Comparison of ENCODE assay signal across 11 cellular contexts in the genomic region with DNA sequence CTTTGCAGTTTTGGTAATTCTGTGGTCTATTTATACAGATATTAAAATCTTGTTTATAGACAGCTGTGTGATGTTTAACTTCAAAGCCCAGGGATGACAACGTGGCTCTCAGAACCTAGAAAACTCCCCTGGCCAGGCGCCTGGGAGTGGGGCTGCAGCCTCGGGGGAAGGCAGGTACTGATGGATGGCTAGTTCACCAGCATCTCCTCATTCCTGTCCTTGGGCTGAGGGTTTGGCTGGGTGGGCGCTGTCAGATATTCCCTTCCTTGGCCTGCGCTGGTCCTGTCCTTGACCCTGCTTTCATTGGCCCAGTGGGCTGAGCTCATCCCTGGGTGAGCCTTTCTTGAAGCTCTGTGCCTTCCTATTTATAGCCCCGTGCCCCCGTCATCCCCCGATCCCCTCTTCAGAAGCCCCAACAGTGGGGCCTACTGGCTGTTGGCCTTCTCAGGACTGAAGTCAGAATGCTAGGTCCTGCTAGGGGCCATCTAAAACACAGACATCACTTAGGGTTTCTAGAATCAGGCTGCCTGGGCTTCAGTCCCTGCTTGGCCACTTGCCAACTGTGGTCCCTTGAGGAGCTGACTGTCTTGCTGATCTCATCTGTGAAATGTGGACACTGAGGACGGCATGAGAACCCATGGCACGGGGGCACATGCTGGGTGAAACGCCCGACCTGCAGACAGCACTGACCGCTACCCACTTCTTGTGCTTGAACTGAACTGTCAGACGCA. TPM values are rescaled to one million over a fixed set of nuclear protein-coding genes. Genes with fewer than 3 reads are reported as not detected.
DNase-seq lines count a peak whose midpoint lies in the region; ATAC-seq and TF ChIP-seq lines count a peak whose summit lies in the region.
"Had no signal": no experiment of that assay in that cellular context is flagged by ENCODE, and none has a peak within 500 bp of the region (broad histone marks: within the 10 kb centered on the region; RNA-seq: fewer than 3 reads in every experiment).

No MANE protein-coding gene starts in this region.

- no peaks in the 10 kb centered on the region for H3K79me2 ChIP-seq in PC-3 (ENCODE audit: low read length)

- H3K27ac ChIP-seq in PC-3 (ENCODE audit: low read length), result no peak overlapping the region

- peaks cover 55 to 84% of the 10 kb centered on the region in 2 donors for H3K36me3 Mint-ChIP-seq in CD14-positive monocyte
- peaks cover 9% of the 10 kb centered on the region for H3K36me3 Mint-ChIP-seq in progenitor cell of endocrine pancreas (ENCODE audit: insufficient read depth)

- H3K27ac Mint-ChIP-seq in CD14-positive monocyte, result peak overlapping the region in 1 of 7 donors; percentile 48
- peak overlapping the region; percentile 33 for H3K27ac Mint-ChIP-seq in progenitor cell of endocrine pancreas
- H3K27ac Mint-ChIP-seq: dendritic cell treated with granulocyte-macrophage colony-stimulating factor and Interleukin-4, amounts not matched to agents 40 ng/mL and 50 ng/mL, for 4 days had no signal

- CTCF ChIA-PET in PC-3 (lab: Charles Lee), result no interaction called here

- H2AFZ ChIP-seq in PC-3 (ENCODE audit: low read length), result no peak overlapping the region

- DNase-seq in CD14-positive monocyte (ENCODE audit: low spot score) (no peak), PC-3 (no peak), fibroblast of peridontal ligament (ENCODE audit: extremely low read depth) (peak; percentile 19), progenitor cell of endocrine pancreas (ENCODE audit: low spot score, unreplicated experiment) (no peak), NCI-H146 treated with DMSO at 0.1 percent for 48 hours (lab: John Stamatoyannopoulos, UW; ENCODE audit: unreplicated experiment) (no peak), GM20000 (ENCODE audit: low spot score) (no peak), HK-2 (ENCODE audit: unreplicated experiment) (no peak), NCI-H1105 (lab: John Stamatoyannopoulos, UW) (no peak)

- H3K27me3 Mint-ChIP-seq in CD14-positive monocyte (ENCODE audit: low read depth in 3 of 3) (peaks cover 0 to 2% (median 0%) of the 10 kb centered on the region in 3 donors), progenitor cell of endocrine pancreas (no peaks in the 10 kb centered on the region)
- H3K27me3 Mint-ChIP-seq: CD4-positive, CD25-positive, alpha-beta regulatory T cell; dendritic cell treated with granulocyte-macrophage colony-stimulating factor and Interleukin-4, amounts not matched to agents 40 ng/mL and 50 ng/mL, for 4 days had no signal

- H3K4me1 ChIP-seq in PC-3 (ENCODE audit: insufficient read depth, low read length), result no peaks in the 10 kb centered on the region

- BruUV-seq in PC-3 (replicated peaks; lab: Mats Ljungman, UMichigan), result no TSS peak

- H3K27me3 ChIP-seq in PC-3 (ENCODE audit: low read length), result no peaks in the 10 kb centered on the region

- intact Hi-C loops in CD14-positive monocyte (cut with micrococcal nuclease) (no loop called here), PC-3 (cut with micrococcal nuclease) (no loop called here)

- H3K9ac ChIP-seq in PC-3 (ENCODE audit: low read length), result no peak overlapping the region

- H3F3A ChIP-seq in PC-3 (ENCODE audit: low read length, unreplicated experiment), result no peaks in the 10 kb centered on the region

- no peak overlapping the region for H3K4me3 ChIP-seq in PC-3 (ENCODE audit: low read length)

- POLR2A ChIA-PET in PC-3 (lab: Charles Lee; ENCODE audit: unreplicated experiment), result no interaction called here

- H3K9me3 Mint-ChIP-seq in CD14-positive monocyte (no peaks in the 10 kb centered on the region), progenitor cell of endocrine pancreas (ENCODE audit: low read depth) (no peaks in the 10 kb centered on the region)
- H3K9me3 Mint-ChIP-seq: activated T-helper 1 cell treated with anti-CD3 and anti-CD28 coated beads, Interleukin-12 subunit alpha, Interleukin-12 subunit beta, Interleukin-2, Interleukin-4 antibody, amounts not matched to agents 30 ng/mL and 10 ng/mL and 1 ng/mL, durations not matched to agents 14 hours and 24 hours and 36 hours; CD4-positive, CD25-positive, alpha-beta regulatory T cell; dendritic cell treated with granulocyte-macrophage colony-stimulating factor and Interleukin-4, amounts not matched to agents 40 ng/mL and 50 ng/mL, for 4 days had no signal

- ATAC-seq in PC-3, result no peak; the same call in 1 of the 2 replicates

- H3K9me3 ChIP-seq in PC-3 (ENCODE audit: low read length), result no peaks in the 10 kb centered on the region

- no peak overlapping the region for H3K4me3 Mint-ChIP-seq in CD14-positive monocyte
- no peak overlapping the region for H3K4me3 Mint-ChIP-seq in progenitor cell of endocrine pancreas (ENCODE audit: low read depth)
- H3K4me3 Mint-ChIP-seq: activated T-helper 1 cell treated with anti-CD3 and anti-CD28 coated beads, Interleukin-12 subunit alpha, Interleukin-12 subunit beta, Interleukin-2, Interleukin-4 antibody, amounts not matched to agents 30 ng/mL and 10 ng/mL and 1 ng/mL, durations not matched to agents 14 hours and 24 hours and 36 hours; CD4-positive, CD25-positive, alpha-beta regulatory T cell; dendritic cell treated with granulocyte-macrophage colony-stimulating factor and Interleukin-4, amounts not matched to agents 40 ng/mL and 50 ng/mL, for 4 days had no signal

- no peak overlapping the region for H3K4me2 ChIP-seq in PC-3 (ENCODE audit: low read length)

- H4K20me1 ChIP-seq in PC-3 (ENCODE audit: low read length), result no peaks in the 10 kb centered on the region

- H3K9me2 ChIP-seq in PC-3 (replicated peaks; ENCODE audit: low read length), result no peaks in the 10 kb centered on the region

- peak; percentile 35 for TF ChIP-seq CTCF in CD14-positive monocyte (IDR thresholded peaks at IDR 0.05)
- TF ChIP-seq CTCF in PC-3 (conservative IDR thresholded peaks at IDR 0.05; ENCODE audit: low read depth, low read length), result peak; percentile 8; the same call in 1 of the 2 replicates
- no peak for TF ChIP-seq CTCF in progenitor cell of endocrine pancreas (IDR thresholded peaks at IDR 0.05; ENCODE audit: unreplicated experiment)
- TF ChIP-seq CTCF in GM20000 (IDR thresholded peaks at IDR 0.05; ENCODE audit: extremely low read depth, missing control alignments), result no peak

- H3K4me1 Mint-ChIP-seq in CD14-positive monocyte (no peaks in the 10 kb centered on the region), progenitor cell of endocrine pancreas (ENCODE audit: low read depth) (no peaks in the 10 kb centered on the region)

- peaks cover 12% of the 10 kb centered on the region; the same call in 1 of the 2 replicates for H3K36me3 ChIP-seq in PC-3 (ENCODE audit: low read depth, low read length)

RNA-seq across cellular contexts. Expression of a gene that starts 20.9 kb away (rescaled TPM):
- 10 to 100 TPM in 1 of 2 donors, 1 to 10 TPM in 1; 8.0 to 25.9 TPM for polyA plus RNA-seq in CD14-positive monocyte
- total RNA-seq in PC-3 (2014; rRNA removed) (44.1 and 60.4 TPM in 2 replicates), progenitor cell of endocrine pancreas (182 and 183 TPM in 2 replicates)

RNA-seq across cellular contexts. Expression of a gene that starts 29.2 kb away (rescaled TPM):
- 1 to 10 TPM; 1.9 to 5.9 TPM for polyA plus RNA-seq in CD14-positive monocyte
- total RNA-seq in PC-3 (2014; rRNA removed) (29.6 TPM in 2 replicates), progenitor cell of endocrine pancreas (42.6 and 45.4 TPM in 2 replicates)

RNA-seq across cellular contexts. Expression of a gene that starts 59.7 kb away (rescaled TPM):
- 10 to 100 TPM; 10.5 to 17.2 TPM for polyA plus RNA-seq in CD14-positive monocyte
- total RNA-seq in PC-3 (2014; rRNA removed), result 48.0 and 52.0 TPM in 2 replicates
- total RNA-seq in progenitor cell of endocrine pancreas, result 68.3 and 74.8 TPM in 2 replicates

RNA-seq across cellular contexts. Expression of a gene that starts 59.8 kb away (rescaled TPM):
- polyA plus RNA-seq in CD14-positive monocyte, result 1 to 10 TPM; 7.0 to 8.5 TPM
- total RNA-seq in PC-3 (2014; rRNA removed) (17.9 and 23.7 TPM in 2 replicates), progenitor cell of endocrine pancreas (15.5 and 16.3 TPM in 2 replicates)

Comparison
In these comparisons a context has a peak if more than half of its experiments do, and no peak if none do; other contexts are left out.
1. CTCF ChIP-seq: peak in CD14-positive monocyte (single experiment) and PC-3 (single experiment); none in progenitor cell of endocrine pancreas (single experiment) and GM20000 (single experiment).